20 cellular contexts compared by ENCODE assay signal in the genomic region with DNA sequence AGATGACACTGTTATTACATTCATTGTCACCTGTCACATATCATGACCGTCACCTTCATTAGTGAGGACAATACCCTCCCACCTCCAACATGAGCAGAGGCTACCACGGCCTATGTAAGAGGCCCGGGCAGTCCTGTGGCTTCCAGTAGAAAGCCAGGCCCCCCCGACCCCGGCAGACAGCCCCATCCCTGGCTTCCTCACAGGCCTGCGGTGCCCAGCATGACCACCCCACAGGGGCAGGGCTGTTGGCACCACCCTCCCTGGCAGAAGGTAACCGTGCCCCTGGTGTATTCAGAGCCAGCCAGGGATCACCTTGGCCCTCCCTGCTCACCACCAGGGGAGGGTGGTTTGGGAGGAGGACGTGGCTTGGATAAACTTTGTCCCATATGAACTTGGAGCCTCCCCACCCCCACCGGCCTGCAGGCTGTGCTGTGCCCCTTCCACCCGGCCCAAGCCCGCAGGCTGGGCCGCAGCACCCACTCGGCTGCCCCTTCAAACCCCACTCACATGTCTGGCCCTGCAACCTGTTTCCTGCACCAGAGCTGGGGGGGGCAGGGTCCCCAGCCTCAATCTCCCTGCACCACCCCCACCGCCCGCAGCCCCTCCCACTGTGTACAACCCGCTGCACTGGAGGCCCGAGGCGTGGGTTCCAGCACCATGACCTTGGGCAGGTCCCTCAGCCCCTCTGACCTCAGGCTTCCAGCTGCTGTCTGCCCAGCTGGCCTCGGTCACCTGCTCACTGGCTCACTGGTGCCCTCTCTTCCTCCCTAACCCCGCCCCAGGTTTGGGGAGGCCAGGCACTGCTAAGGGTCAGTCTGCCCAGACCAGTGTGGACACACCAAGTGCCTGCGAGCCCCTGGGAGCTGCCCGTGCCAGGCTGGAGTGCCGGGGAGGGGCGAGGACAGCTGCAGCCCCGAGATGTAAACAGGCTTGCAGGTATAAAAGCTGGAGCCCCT. TPM values are rescaled to one million over a fixed set of nuclear protein-coding genes. Genes with fewer than 3 reads are reported as not detected.
A peak's percentile ranks its signal among the peaks of the same experiment; 100 is the strongest.
DNase-seq lines count a peak whose midpoint lies in the region; ATAC-seq, FAIRE-seq and TF ChIP-seq lines count a peak whose summit lies in the region.
"Had no signal": no experiment of that assay in that cellular context is flagged by ENCODE, and none has a peak within 500 bp of the region (broad histone marks: within the 10 kb centered on the region; RNA-seq: fewer than 3 reads in every experiment).

No MANE protein-coding gene starts in this region.

- TF ChIP-seq CTCF in HCT116 (IDR thresholded peaks at IDR 0.05 in 2 of 3, conservative IDR thresholded peaks at IDR 0.05 in 1 of 3; ENCODE audit: borderline replicate concordance in 1 of 3, insufficient read depth in 1 of 3, low read depth in 2 of 3, low read length in 2 of 3) (no peak), H1 (IDR thresholded peaks at IDR 0.05; ENCODE audit: control extremely low read depth in 1 of 3, insufficient read depth in 1 of 3, low read depth in 1 of 3, low read length in 3 of 3) (no peak)

- H2AFZ ChIP-seq in HCT116 (ENCODE audit: low read depth, low read length, poor library complexity, severe bottlenecking) = no peak overlapping the region
- no peak overlapping the region for H2AFZ ChIP-seq in H1 (ENCODE audit: low read length)
- H2AFZ ChIP-seq: GM23338 had no signal

- H2BK12ac ChIP-seq in H1 (ENCODE audit: low read depth, low read length) = no peak overlapping the region

- no peak overlapping the region; the same call in 1 of the 2 replicates for H4K8ac ChIP-seq in H1 (ENCODE audit: extremely low read depth, insufficient read depth, low read length)

- 0 out of 2 replicates have a peak overlapping the region, but pooled peaks have one; percentile 26 for H3K27ac ChIP-seq in BLaER1
- no peak overlapping the region for H3K27ac ChIP-seq in HCT116 (ENCODE audit: low read depth, low read length)
- no peak overlapping the region for H3K27ac ChIP-seq in H1 (ENCODE audit: low read depth, low read length)
- H3K27ac ChIP-seq: HL-60 had no signal

- CTCF ChIA-PET in HCT116 (lab: Charles Lee) (no interaction called here), H1 (lab: Charles Lee; ENCODE audit: partially characterized antibody) (interaction anchor here (0.6 to 3.2 kb wide), 11 partner anchors 11 to 75 kb away, joined by 3 to 13 read pairs (median 3); no protein-coding TSS in a partner anchor)

- H3K23me2 ChIP-seq in H1 (ENCODE audit: low read depth, low read length) = no peaks in the 10 kb centered on the region

- no peaks in the 10 kb centered on the region for H3K79me2 ChIP-seq in HCT116 (ENCODE audit: insufficient read depth, low read length)
- no peaks in the 10 kb centered on the region for H3K79me2 ChIP-seq in H1 (ENCODE audit: control insufficient read depth in 1 of 2, insufficient read depth in 2 of 2, low read length in 2 of 2)

- ATAC-seq in HCT116 (peak; percentile 8; the same call in 1 of the 2 replicates), sciatic nerve (peak; percentile 9)
- ATAC-seq: GM23338 had no signal

- H3K23ac ChIP-seq in H1 (ENCODE audit: insufficient read length) = no peak overlapping the region

- H2BK20ac ChIP-seq in H1 (ENCODE audit: low read length) = no peak overlapping the region

- TF ChIP-seq EP300 in H1 (IDR thresholded peaks at IDR 0.05; ENCODE audit: borderline replicate concordance in 1 of 2, low read depth in 2 of 2, low read length in 2 of 2) = no peak

- H3K9me3 ChIP-seq in BLaER1 (peaks cover 8% of the 10 kb centered on the region), HCT116 (ENCODE audit: control insufficient read depth in 1 of 2, insufficient read depth in 1 of 2, low read depth in 1 of 2, low read length in 2 of 2) (peaks cover 0 to 6% of the 10 kb centered on the region in 2 experiments; a peak in 1 of 4 replicates), H1 (ENCODE audit: insufficient read depth in 2 of 2, low read depth in 1 of 2, low read length in 1 of 2) (no peaks in the 10 kb centered on the region)

- WGBS in H1 (ENCODE audit: extremely low coverage in 1 of 2, insufficient coverage in 1 of 2, insufficient read length in 1 of 2, insufficient replicate concordance in 2 of 2, low coverage in 1 of 2, low lambda C conversion rate in 2 of 2, missing lambda C conversion rate in 1 of 2), 2 experiments = 91% methylated on average over 18 of the region's 25 CpGs; no CpG with 5 or more reads in 1 of the 2 experiments

- TF ChIP-seq RAD21 in HCT116 (IDR thresholded peaks at IDR 0.05; ENCODE audit: low read depth) (no peak), H1 (IDR thresholded peaks at IDR 0.05 in 1 of 2, conservative IDR thresholded peaks at IDR 0.05 in 1 of 2; ENCODE audit: low read depth in 2 of 2, low read length in 2 of 2) (no peak)

- no peak overlapping the region for H3K56ac ChIP-seq in H1 (replicated peaks; ENCODE audit: insufficient read length, low read depth, low read length)

- H2BK15ac ChIP-seq in H1 (ENCODE audit: low read length) = no peak overlapping the region

- POLR2A ChIA-PET in HCT116 (lab: Charles Lee) (no interaction called here), H1 (lab: Charles Lee; ENCODE audit: partially characterized antibody) (interaction anchor here (1.3 to 1.6 kb wide), 3 partner anchors 10 to 61 kb away, joined by 3 to 4 read pairs (median 3); a partner anchor contains a TSS)

- peak overlapping the region; percentile 48; the same call in 1 of the 2 replicates for H3K9ac ChIP-seq in BLaER1
- H3K9ac ChIP-seq in HCT116 (ENCODE audit: low read length) = no peak overlapping the region
- H3K9ac ChIP-seq in H1 (replicated peaks in 1 of 4; ENCODE audit: extremely low read depth in 1 of 4, low read depth in 3 of 4, low read length in 3 of 4) = no peak overlapping the region

- H3K4me2 ChIP-seq in BLaER1 (peak overlapping the region; percentile 91), HCT116 (ENCODE audit: low read length) (no peak overlapping the region), H1 (ENCODE audit: insufficient read depth in 1 of 2, low read depth in 2 of 2, low read length in 2 of 2) (no peak overlapping the region)
- H3K4me2 ChIP-seq: GM23338 had no signal

- H3K9me2 ChIP-seq in HCT116 (ENCODE audit: insufficient read depth) = no peaks in the 10 kb centered on the region

- no TSS peak for BruUV-seq in HCT116 (replicated peaks; lab: Mats Ljungman, UMichigan)

- H2BK120ac ChIP-seq in H1 (replicated peaks; ENCODE audit: low read depth, low read length) = no peak overlapping the region

- no peak overlapping the region; the same call in 1 of the 2 replicates for H3K4me3 ChIP-seq in BLaER1
- no peak overlapping the region for H3K4me3 ChIP-seq in HCT116 (replicated peaks in 1 of 2; ENCODE audit: low read depth in 1 of 2, low read length in 2 of 2)
- H3K4me3 ChIP-seq in H1 (ENCODE audit: extremely low read depth in 1 of 4, insufficient read depth in 2 of 4, low read depth in 3 of 4, low read length in 4 of 4) = no peak overlapping the region
- H3K4me3 ChIP-seq: GM23338 had no signal

- TF ChIP-seq POLR2A in HCT116 (IDR thresholded peaks at IDR 0.05; ENCODE audit: borderline replicate concordance, extremely low read depth, insufficient read depth, insufficient read length) = no peak
- TF ChIP-seq POLR2A in H1 (IDR thresholded peaks at IDR 0.05; ENCODE audit: control extremely low read depth in 1 of 2, low read depth in 2 of 2, low read length in 2 of 2) = no peak

- H4K91ac ChIP-seq in H1 (replicated peaks; ENCODE audit: insufficient read length, low read length) = no peak overlapping the region

- no peak overlapping the region for H3K18ac ChIP-seq in H1 (ENCODE audit: extremely low read depth, low read length)

- no peaks in the 10 kb centered on the region for H3K36me3 ChIP-seq in BLaER1
- no peaks in the 10 kb centered on the region for H3K36me3 ChIP-seq in HCT116 (ENCODE audit: control insufficient read depth in 1 of 2, insufficient read depth in 2 of 2, low read length in 2 of 2)
- H3K36me3 ChIP-seq in H1 (ENCODE audit: control insufficient read depth in 2 of 4, insufficient read depth in 4 of 4, low read length in 3 of 4) = no peaks in the 10 kb centered on the region

- no peak overlapping the region for H2AK5ac ChIP-seq in H1 (ENCODE audit: low read depth, low read length)

- RAD21 ChIA-PET in HCT116 (lab: Charles Lee; ENCODE audit: low non-redundant PET in 1 of 2, low total read pairs in 2 of 2, uncharacterized antibody in 2 of 2, unreplicated experiment in 2 of 2) = no interaction called here

- H3K4ac ChIP-seq in H1 (replicated peaks; ENCODE audit: insufficient read length, low read depth, low read length) = no peak overlapping the region

- FAIRE-seq in H1 (lab: Jason Lieb, UNC) = no peak
- FAIRE-seq: A204.1, D721Med had no signal

- DNase-seq in HCT116 (ENCODE audit: low read depth, low spot score) (no peak), H1 (ENCODE audit: low read depth in 1 of 2, low spot score in 2 of 2) (no peak), sciatic nerve (ENCODE audit: low spot score) (no peak), OCI-M2 (lab: John Stamatoyannopoulos, UW; ENCODE audit: unreplicated experiment) (no peak)
- no peak for DNase-seq in activated CD4-positive, alpha-beta T cell treated with anti-CD3 and anti-CD28 coated beads for 48 hours
- DNase-seq in activated CD8-positive, alpha-beta memory T cell treated with anti-CD3 and anti-CD28 coated beads, Interleukin-2, amount 50 U/mL, for 48 hours = no peak
- DNase-seq: C1 segment of cervical spinal cord; Caco-2; CD4-positive, alpha-beta T cell; GDM1; H7; Karpas-422; KBM-7 had no signal

- peaks cover 43% of the 10 kb centered on the region for H3K4me1 ChIP-seq in BLaER1
- H3K4me1 ChIP-seq in HCT116 (ENCODE audit: control insufficient read depth in 1 of 2, insufficient read depth in 2 of 2, low read length in 2 of 2) = no peaks in the 10 kb centered on the region
- no peaks in the 10 kb centered on the region for H3K4me1 ChIP-seq in H1 (replicated peaks in 1 of 4; ENCODE audit: control insufficient read depth in 3 of 4, insufficient read depth in 4 of 4, low read length in 3 of 4)
- H3K4me1 ChIP-seq: Caco-2 had no signal

- no peaks in the 10 kb centered on the region for H3K27me3 ChIP-seq in BLaER1
- no peaks in the 10 kb centered on the region for H3K27me3 ChIP-seq in HCT116 (ENCODE audit: insufficient read depth, low read length)
- H3K27me3 ChIP-seq in H1 (replicated peaks in 1 of 4; ENCODE audit: control insufficient read depth in 3 of 4, extremely low read depth in 1 of 4, insufficient read depth in 3 of 4, low read length in 3 of 4) = no peaks in the 10 kb centered on the region

- peak overlapping the region; percentile 77 for H3K14ac ChIP-seq in H1 (ENCODE audit: insufficient read length)

- H4K5ac ChIP-seq in H1 (ENCODE audit: insufficient read length, low read depth, low read length) = no peak overlapping the region

- H4K20me1 ChIP-seq in BLaER1 = peaks cover 10% of the 10 kb centered on the region; the same call in 1 of the 2 replicates
- H4K20me1 ChIP-seq in HCT116 (ENCODE audit: insufficient read depth) = no peaks in the 10 kb centered on the region
- H4K20me1 ChIP-seq in H1 (replicated peaks in 1 of 2; ENCODE audit: control insufficient read depth in 1 of 2, insufficient read depth in 2 of 2, low read length in 2 of 2) = no peaks in the 10 kb centered on the region

- intact Hi-C loops in HCT116 (cut with micrococcal nuclease) (no loop called here), sciatic nerve (cut with DNase I) (no loop called here)

- no peak overlapping the region for H2BK5ac ChIP-seq in H1 (ENCODE audit: low read depth, low read length)

- no peaks in the 10 kb centered on the region for H3K79me1 ChIP-seq in H1 (ENCODE audit: low read depth, low read length)

RNA-seq across cellular contexts. Expression of a gene that starts 12.4 kb away (rescaled TPM):
- total RNA-seq in HCT116 (2021; ENCODE audit: unreplicated experiment) (4.4 TPM), sciatic nerve (440 TPM)
- polyA plus RNA-seq in HCT116 (2012) = 3.5 and 3.7 TPM in 2 replicates
- total RNA-seq in H1 (2021; fragmentation: NEBNext Ultra II Directional; extraction: Animal tissue kit (Norgen Biotek cat#: 25700)) = 3.2 and 3.5 TPM in 2 replicates
- 1.7 and 3.6 TPM in 2 replicates for polyA plus RNA-seq in H1 (2011; rRNA removed)
- polyA plus RNA-seq in H1 (2011; cell fraction: cytosol; rRNA removed) = 2.2 TPM
- polyA plus RNA-seq in H1 (2011; cell fraction: nucleus; rRNA removed) = 7.4 TPM
- polyA plus RNA-seq in H1 (2012, experiment 1 of 2) = 2.2 to 3.3 TPM (median 2.6 TPM) in 4 replicates
- 1.1 TPM for polyA plus RNA-seq in H1 (2012, experiment 2 of 2)
- 1.9 TPM for polyA plus RNA-seq in H1 (2013, experiment 1 of 2)
- polyA plus RNA-seq in H1 (2013, experiment 2 of 2) = 1.8 TPM
- polyA minus RNA-seq in H1 (2011; rRNA and poly(A)+ RNA removed) = 1.4 and 2.8 TPM in 2 replicates
- polyA minus RNA-seq in H1 (2011; cell fraction: cytosol; rRNA and poly(A)+ RNA removed) = 5.8 TPM
- 4.8 TPM for polyA minus RNA-seq in H1 (2011; cell fraction: nucleus; rRNA and poly(A)+ RNA removed)

RNA-seq across cellular contexts. Expression of a gene that starts 13.1 kb away (rescaled TPM):
- total RNA-seq in HCT116 (2021; ENCODE audit: unreplicated experiment) = not detected
- 0.04 TPM in 1 of 2 replicates, not detected in the other for polyA plus RNA-seq in HCT116 (2012)
- not detected in 2 replicates for total RNA-seq in H1 (2021; fragmentation: NEBNext Ultra II Directional; extraction: Animal tissue kit (Norgen Biotek cat#: 25700))
- 0.03 and 0.05 TPM in 2 replicates for polyA plus RNA-seq in H1 (2011; rRNA removed)
- not detected for polyA plus RNA-seq in H1 (2011; cell fraction: cytosol; rRNA removed)
- not detected for polyA plus RNA-seq in H1 (2011; cell fraction: nucleus; rRNA removed)
- polyA plus RNA-seq in H1 (2012, experiment 1 of 2) = 0.12 TPM in 1 of 4 replicates, not detected in the others
- polyA plus RNA-seq in H1 (2012, experiment 2 of 2) = not detected
- not detected for polyA plus RNA-seq in H1 (2013, experiment 1 of 2)
- polyA plus RNA-seq in H1 (2013, experiment 2 of 2) = not detected
- not detected in 2 replicates for polyA minus RNA-seq in H1 (2011; rRNA and poly(A)+ RNA removed)
- polyA minus RNA-seq in H1 (2011; cell fraction: cytosol; rRNA and poly(A)+ RNA removed) = not detected
- not detected for polyA minus RNA-seq in H1 (2011; cell fraction: nucleus; rRNA and poly(A)+ RNA removed)
- not detected for total RNA-seq in sciatic nerve
- total RNA-seq: Caco-2; CD4-positive, alpha-beta T cell; GM23338; H7; HT1080 had no signal
- polyA plus RNA-seq: GM23338, IgD-negative memory B cell had no signal

RNA-seq across cellular contexts. Expression of a gene that starts 44.4 kb away (rescaled TPM):
- total RNA-seq in HCT116 (2021; ENCODE audit: unreplicated experiment) = 30.2 TPM
- polyA plus RNA-seq in HCT116 (2012) = 28.5 and 28.9 TPM in 2 replicates
- total RNA-seq in H1 (2021; fragmentation: NEBNext Ultra II Directional; extraction: Animal tissue kit (Norgen Biotek cat#: 25700)) = 22.5 and 23.2 TPM in 2 replicates
- polyA plus RNA-seq in H1 (2011; rRNA removed) = 5.9 and 11.5 TPM in 2 replicates
- 19.5 TPM for polyA plus RNA-seq in H1 (2011; cell fraction: cytosol; rRNA removed)
- polyA plus RNA-seq in H1 (2011; cell fraction: nucleus; rRNA removed) = 51.9 TPM
- polyA plus RNA-seq in H1 (2012, experiment 1 of 2) = 12.1 to 30.1 TPM (median 26.5 TPM) in 4 replicates
- 11.9 TPM for polyA plus RNA-seq in H1 (2012, experiment 2 of 2)
- 11.2 TPM for polyA plus RNA-seq in H1 (2013, experiment 1 of 2)
- polyA plus RNA-seq in H1 (2013, experiment 2 of 2) = 10.1 TPM
- polyA minus RNA-seq in H1 (2011; rRNA and poly(A)+ RNA removed) = 3.9 and 4.0 TPM in 2 replicates
- 13.9 TPM for polyA minus RNA-seq in H1 (2011; cell fraction: cytosol; rRNA and poly(A)+ RNA removed)
- polyA minus RNA-seq in H1 (2011; cell fraction: nucleus; rRNA and poly(A)+ RNA removed) = 14.3 TPM
- 10.1 TPM for total RNA-seq in sciatic nerve

Comparison
In these comparisons a context has a peak if more than half of its experiments do, and no peak if none do; other contexts are left out.
1. RNA of a gene that starts 12.4 kb away (total RNA-seq): 440 TPM in sciatic nerve (single experiment); 4.4 TPM in HCT116 (single experiment) and 3.2 to 3.5 TPM in H1; every median in the first group is over 10 times any median in the second.